Comparison of ENCODE assay signal across 1 cellular context in genomic region chr10:34715511-34716187, GRCh38.
TF ChIP-seq lines count a peak whose summit lies in the region.

No MANE protein-coding gene starts in this region.

TF ChIP-seq in IMR-90, 13 proteins besides CTCF, POLR2A, EP300 and RAD21 (continued from another document):
- TF ChIP-seq NFE2L2 (IDR thresholded peaks at IDR 0.05; ENCODE audit: low read depth, low read length) (no peak), CEBPB (IDR thresholded peaks at IDR 0.05; ENCODE audit: low read depth, low read length) (no peak), RCOR1 (IDR thresholded peaks at IDR 0.05; ENCODE audit: insufficient replicate concordance, low read length) (no peak), FOS (IDR thresholded peaks at IDR 0.05; ENCODE audit: low read depth, low read length) (no peak), CHD1 (IDR thresholded peaks at IDR 0.05; ENCODE audit: low read depth, low read length) (no peak), SMC3 (IDR thresholded peaks at IDR 0.05; ENCODE audit: low read depth, low read length) (no peak), ELK1 (IDR thresholded peaks at IDR 0.05; ENCODE audit: borderline replicate concordance, low read depth, low read length) (no peak), BHLHE40 (IDR thresholded peaks at IDR 0.05; ENCODE audit: low read depth, low read length) (no peak)
